Comparison of ENCODE assay signal across 21 cellular contexts in the genomic region with DNA sequence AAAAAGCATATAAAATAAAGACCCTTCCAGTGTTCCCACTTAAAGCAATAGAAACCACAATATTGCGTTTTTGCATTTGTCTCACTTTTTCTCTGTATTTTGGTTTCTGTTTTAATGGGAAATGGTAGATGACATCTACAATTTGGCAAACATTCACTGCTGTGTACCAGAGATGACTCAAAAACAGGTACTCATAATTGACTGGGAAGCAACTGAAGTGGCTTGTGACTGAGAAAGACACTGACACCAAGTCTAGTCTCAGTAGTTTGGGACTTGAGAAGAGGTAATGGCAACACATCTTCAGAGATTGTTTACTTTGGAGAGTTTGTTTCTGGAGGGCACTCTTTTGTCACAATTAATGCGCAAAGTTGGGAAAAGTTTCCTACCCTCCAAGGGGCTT. TPM values are rescaled to one million over a fixed set of nuclear protein-coding genes. Genes with fewer than 3 reads are reported as not detected.
DNase-seq lines count a peak whose midpoint lies in the region; ATAC-seq, FAIRE-seq and TF ChIP-seq lines count a peak whose summit lies in the region.
"Had no signal": no experiment of that assay in that cellular context is flagged by ENCODE, and none has a peak within 500 bp of the region (broad histone marks: within the 10 kb centered on the region; RNA-seq: fewer than 3 reads in every experiment).

No MANE protein-coding gene starts in this region.

- 73% methylated on average over 2 of the region's 2 CpGs for WGBS in K562 (ENCODE audit: insufficient coverage, low coverage, missing lambda C conversion rate)
- WGBS in thyroid gland, 2 donors = 93 to 97% methylated on average over 2 of the region's 2 CpGs

- no TSS peak for BruUV-seq in K562 (replicated peaks; lab: Mats Ljungman, UMichigan)

- FAIRE-seq in K562 (lab: Jason Lieb, UNC) = no peak
- FAIRE-seq: GM12878, H54 had no signal

- in situ Hi-C loops in K562 (cut with MboI) = no loop called here

- no peak overlapping the region for H3K4me2 ChIP-seq in K562 (ENCODE audit: insufficient read depth, low read length)
- H3K4me2 ChIP-seq: BLaER1 had no signal

- no peak overlapping the region for H3K9ac ChIP-seq in K562 (ENCODE audit: insufficient read depth in 1 of 2, low read depth in 2 of 2, low read length in 2 of 2)
- H3K9ac ChIP-seq: BLaER1, GM23248 had no signal

- TF ChIP-seq POLR2A in K562 (conservative IDR thresholded peaks at IDR 0.05) = no peak
- no peak for TF ChIP-seq POLR2A in thyroid gland (IDR thresholded peaks at IDR 0.05)

- H3K9me3 ChIP-seq in K562 (replicated peaks; ENCODE audit: control insufficient read depth, insufficient read depth, low read depth, low read length) (no peaks in the 10 kb centered on the region), thyroid gland (no peaks in the 10 kb centered on the region)
- H3K9me3 ChIP-seq: BLaER1 had no signal

- no peak overlapping the region for H3K4me3 Mint-ChIP-seq in activated CD4-positive, alpha-beta T cell treated with anti-CD3 and anti-CD28 coated beads for 36 hours
- H3K4me3 Mint-ChIP-seq in activated CD4-positive, alpha-beta T cell treated with anti-CD3 and anti-CD28 coated beads, Interleukin-2, amount 10 ng/mL, durations not matched to agents 24 days and 14 days = no peak overlapping the region
- H3K4me3 Mint-ChIP-seq: CD14-positive monocyte; CD4-positive, alpha-beta memory T cell had no signal

- H3K4me1 ChIP-seq in K562 (replicated peaks in 1 of 2; ENCODE audit: control insufficient read depth in 2 of 2, insufficient read depth in 2 of 2, low read length in 2 of 2) = peaks cover 0 to 7% of the 10 kb centered on the region in 2 experiments; a peak in 2 of 5 replicates
- H3K4me1 ChIP-seq in thyroid gland = peaks cover 0 to 4% of the 10 kb centered on the region in 2 donors
- H3K4me1 ChIP-seq: BLaER1 had no signal

- no peak for TF ChIP-seq EP300 in K562 (IDR thresholded peaks at IDR 0.05; ENCODE audit: low read length)

- POLR2A ChIA-PET in activated CD4-positive, alpha-beta T cell treated with anti-CD3 and anti-CD28 coated beads for 36 hours (lab: Charles Lee) = no interaction called here
- POLR2A ChIA-PET in K562 (lab: Yijun Ruan, JAX) = no interaction called here

- peak; percentile 76 for ATAC-seq in activated CD4-positive, alpha-beta T cell treated with anti-CD3 and anti-CD28 coated beads for 36 hours
- ATAC-seq in K562 = no peak
- no peak for ATAC-seq in Right ventricle myocardium inferior
- ATAC-seq: GM12878 had no signal

- H3K27me3 Mint-ChIP-seq in activated CD4-positive, alpha-beta T cell treated with anti-CD3 and anti-CD28 coated beads for 36 hours = no peaks in the 10 kb centered on the region
- H3K27me3 Mint-ChIP-seq in activated CD4-positive, alpha-beta T cell treated with anti-CD3 and anti-CD28 coated beads, Interleukin-2, amount 10 ng/mL, durations not matched to agents 24 days and 14 days = peaks cover 10% of the 10 kb centered on the region

- no peaks in the 10 kb centered on the region for H3K79me2 ChIP-seq in K562 (ENCODE audit: control insufficient read depth, insufficient read depth, low read length)

- no peaks in the 10 kb centered on the region for H3K36me3 ChIP-seq in K562 (ENCODE audit: control insufficient read depth, insufficient read depth, low read length)
- no peaks in the 10 kb centered on the region for H3K36me3 ChIP-seq in thyroid gland
- H3K36me3 ChIP-seq: BLaER1 had no signal

- no peaks in the 10 kb centered on the region for H3K4me1 Mint-ChIP-seq in activated CD4-positive, alpha-beta T cell treated with anti-CD3 and anti-CD28 coated beads for 36 hours
- H3K4me1 Mint-ChIP-seq in activated CD4-positive, alpha-beta T cell treated with anti-CD3 and anti-CD28 coated beads, Interleukin-2, amount 10 ng/mL, durations not matched to agents 24 days and 14 days = no peaks in the 10 kb centered on the region
- H3K4me1 Mint-ChIP-seq: CD14-positive monocyte; CD4-positive, alpha-beta memory T cell had no signal

- no peaks in the 10 kb centered on the region for H4K20me1 ChIP-seq in K562 (replicated peaks; ENCODE audit: control insufficient read depth, insufficient read depth, low read length)
- H4K20me1 ChIP-seq: BLaER1 had no signal

- H3K27ac ChIP-seq in K562 (ENCODE audit: extremely low read depth, low read depth, low read length) (no peak overlapping the region), thyroid gland (no peak overlapping the region)
- H3K27ac ChIP-seq: BLaER1, GM23248, HL-60 had no signal

- H3K9me1 ChIP-seq in K562 (ENCODE audit: control insufficient read depth, insufficient read depth, low read length) = no peaks in the 10 kb centered on the region

- no peak for TF ChIP-seq CTCF in K562 (IDR thresholded peaks at IDR 0.05 in 2 of 3, conservative IDR thresholded peaks at IDR 0.05 in 1 of 3; ENCODE audit: insufficient read depth in 2 of 3, low read depth in 1 of 3, low read length in 3 of 3)
- no peak for TF ChIP-seq CTCF in thyroid gland (IDR thresholded peaks at IDR 0.05)

- CTCF ChIA-PET in activated CD4-positive, alpha-beta T cell treated with anti-CD3 and anti-CD28 coated beads for 36 hours (lab: Charles Lee) = no interaction called here
- CTCF ChIA-PET in K562 (lab: Yijun Ruan, JAX; ENCODE audit: low intra/inter-chr PET ratio) = no interaction called here

- H3K9me3 Mint-ChIP-seq in activated CD4-positive, alpha-beta T cell treated with anti-CD3 and anti-CD28 coated beads for 36 hours (ENCODE audit: low read depth) = no peaks in the 10 kb centered on the region
- no peaks in the 10 kb centered on the region for H3K9me3 Mint-ChIP-seq in activated CD4-positive, alpha-beta T cell treated with anti-CD3 and anti-CD28 coated beads, Interleukin-2, amount 10 ng/mL, durations not matched to agents 24 days and 14 days
- H3K9me3 Mint-ChIP-seq: CD14-positive monocyte; CD4-positive, alpha-beta memory T cell had no signal

- no peak for TF ChIP-seq RAD21 in K562 (CRISPR knock-in tag; conservative IDR thresholded peaks at IDR 0.05 in 1 of 2, IDR thresholded peaks at IDR 0.05 in 1 of 2)

- no peak overlapping the region for H3K27ac Mint-ChIP-seq in activated CD4-positive, alpha-beta T cell treated with anti-CD3 and anti-CD28 coated beads for 36 hours
- no peak overlapping the region for H3K27ac Mint-ChIP-seq in activated CD4-positive, alpha-beta T cell treated with anti-CD3 and anti-CD28 coated beads, Interleukin-2, amount 10 ng/mL, durations not matched to agents 24 days and 14 days
- H3K27ac Mint-ChIP-seq: CD14-positive monocyte; CD4-positive, alpha-beta memory T cell had no signal

- H3K36me3 Mint-ChIP-seq in activated CD4-positive, alpha-beta T cell treated with anti-CD3 and anti-CD28 coated beads for 36 hours (ENCODE audit: low read depth) = no peaks in the 10 kb centered on the region
- no peaks in the 10 kb centered on the region for H3K36me3 Mint-ChIP-seq in activated CD4-positive, alpha-beta T cell treated with anti-CD3 and anti-CD28 coated beads, Interleukin-2, amount 10 ng/mL, durations not matched to agents 24 days and 14 days (ENCODE audit: low read depth)
- H3K36me3 Mint-ChIP-seq: CD14-positive monocyte; CD4-positive, alpha-beta memory T cell had no signal

- H2AFZ ChIP-seq in K562 (ENCODE audit: low read depth, low read length) = peak overlapping the region; percentile 44
- H2AFZ ChIP-seq: GM23248 had no signal

- H3K4me3 ChIP-seq in K562 (no peak overlapping the region), thyroid gland (replicated peaks in 1 of 3) (no peak overlapping the region)
- H3K4me3 ChIP-seq: BLaER1, GM12878, GM23248 had no signal

- H3K27me3 ChIP-seq in K562 (ENCODE audit: control insufficient read depth in 2 of 2, insufficient read depth in 2 of 2, low read length in 2 of 2) = no peaks in the 10 kb centered on the region
- no peaks in the 10 kb centered on the region for H3K27me3 ChIP-seq in thyroid gland
- H3K27me3 ChIP-seq: BLaER1 had no signal

- intact Hi-C loops in activated CD4-positive, alpha-beta T cell treated with anti-CD3 and anti-CD28 coated beads for 36 hours (cut with DNase I, micrococcal nuclease) = no loop called here
- intact Hi-C loops in activated CD4-positive, alpha-beta T cell treated with anti-CD3 and anti-CD28 coated beads, Interleukin-2, amount 10 ng/mL, durations not matched to agents 24 days and 14 days (cut with micrococcal nuclease) = no loop called here
- intact Hi-C loops in K562 (cut with micrococcal nuclease) (no loop called here), Right ventricle myocardium inferior (cut with DNase I) (no loop called here), thyroid gland (cut with DNase I) (no loop called here)

- DNase-seq in activated CD4-positive, alpha-beta T cell treated with anti-CD3 and anti-CD28 coated beads for 36 hours = no peak
- no peak for DNase-seq in activated CD4-positive, alpha-beta T cell treated with anti-CD3 and anti-CD28 coated beads, Interleukin-2, amount 10 ng/mL, durations not matched to agents 24 days and 14 days
- DNase-seq in DMS53 treated with DMSO at 0.1 percent for 48 hours (lab: John Stamatoyannopoulos, UW; ENCODE audit: unreplicated experiment) = peak; percentile 25
- no peak for DNase-seq in K562 (ENCODE audit: extremely low read depth in 1 of 4, low spot score in 3 of 4)
- no peak for DNase-seq in dedifferentiated amniotic fluid mesenchymal stem cell (ENCODE audit: extremely low spot score)
- no peak for DNase-seq in Right ventricle myocardium inferior (ENCODE audit: missing footprints)
- DNase-seq in thyroid gland = no peak
- DNase-seq: 8988T; CD4-positive, alpha-beta memory T cell; DMS153; DND-41; EL; GM23248; HCEC 1CT had no signal

RNA-seq across cellular contexts. Expression of a gene that starts 42.0 kb away (rescaled TPM):
- total RNA-seq in activated CD4-positive, alpha-beta T cell treated with anti-CD3 and anti-CD28 coated beads for 36 hours = under 1 TPM; 0.57 to 0.91 TPM
- 1.4 TPM in 2 replicates for total RNA-seq in activated CD4-positive, alpha-beta T cell treated with anti-CD3 and anti-CD28 coated beads, Interleukin-2, amount 10 ng/mL, durations not matched to agents 24 days and 14 days
- 10.7 and 18.3 TPM in 2 replicates for total RNA-seq in K562 (2011; cell fraction: chromatin; rRNA removed; ENCODE audit: low replicate concordance)
- 16.6 and 18.3 TPM in 2 replicates for total RNA-seq in K562 (2011; cell fraction: nucleolus; rRNA removed)
- total RNA-seq in K562 (2011; cell fraction: nucleoplasm; rRNA removed) = 17.7 and 18.4 TPM in 2 replicates
- total RNA-seq in K562 (2014; rRNA removed) = 4.5 and 5.8 TPM in 2 replicates
- total RNA-seq in K562 (2014; rRNA removed; fragmentation: Illumina TruSeq; extraction: Trizol) = 5.7 and 6.7 TPM in 2 replicates
- total RNA-seq in K562 (2015; rRNA removed; fragmentation: Illumina TruSeq; extraction: Trizol) = 2.8 and 3.5 TPM in 2 replicates
- 5.4 and 5.6 TPM in 2 replicates for total RNA-seq in K562 (2021)
- polyA plus RNA-seq in K562 (2011; rRNA removed) = 7.3 and 8.5 TPM in 2 replicates
- 6.3 and 6.9 TPM in 2 replicates for polyA plus RNA-seq in K562 (2011; cell fraction: cytosol; rRNA removed)
- polyA plus RNA-seq in K562 (2011; cell fraction: nucleus; rRNA removed) = 5.3 and 7.3 TPM in 2 replicates
- polyA plus RNA-seq in K562 (2012) = 5.1 and 9.9 TPM in 2 replicates
- polyA plus RNA-seq in K562 (2014; fragmentation: Illumina TruSeq; extraction: Trizol) = 6.5 and 7.7 TPM in 2 replicates
- 1 to 10 TPM; 1.4 to 2.4 TPM for polyA plus RNA-seq in K562 (2014; fragmentation: Nextera tagmentation; extraction: Ambion mirVana)
- 3.8 and 5.5 TPM in 2 replicates for polyA plus RNA-seq in K562 (2014; rRNA removed)
- polyA minus RNA-seq in K562 (2011; rRNA and poly(A)+ RNA removed) = 3.9 and 7.5 TPM in 2 replicates
- 3.4 and 3.9 TPM in 2 replicates for polyA minus RNA-seq in K562 (2011; cell fraction: cytosol; rRNA and poly(A)+ RNA removed)
- 6.2 and 10.2 TPM in 2 replicates for polyA minus RNA-seq in K562 (2011; cell fraction: nucleus; rRNA and poly(A)+ RNA removed)
- total RNA-seq in Right ventricle myocardium inferior = 1.4 TPM
- 1 to 10 TPM in 2 of 4 donors, under 1 TPM in 2; 0.63 to 2.6 (median 1.2) TPM for total RNA-seq in thyroid gland
- total RNA-seq: A673, G401, GM12878 had no signal
